ENCODE assay signal across 9 cellular contexts in the genomic region with DNA sequence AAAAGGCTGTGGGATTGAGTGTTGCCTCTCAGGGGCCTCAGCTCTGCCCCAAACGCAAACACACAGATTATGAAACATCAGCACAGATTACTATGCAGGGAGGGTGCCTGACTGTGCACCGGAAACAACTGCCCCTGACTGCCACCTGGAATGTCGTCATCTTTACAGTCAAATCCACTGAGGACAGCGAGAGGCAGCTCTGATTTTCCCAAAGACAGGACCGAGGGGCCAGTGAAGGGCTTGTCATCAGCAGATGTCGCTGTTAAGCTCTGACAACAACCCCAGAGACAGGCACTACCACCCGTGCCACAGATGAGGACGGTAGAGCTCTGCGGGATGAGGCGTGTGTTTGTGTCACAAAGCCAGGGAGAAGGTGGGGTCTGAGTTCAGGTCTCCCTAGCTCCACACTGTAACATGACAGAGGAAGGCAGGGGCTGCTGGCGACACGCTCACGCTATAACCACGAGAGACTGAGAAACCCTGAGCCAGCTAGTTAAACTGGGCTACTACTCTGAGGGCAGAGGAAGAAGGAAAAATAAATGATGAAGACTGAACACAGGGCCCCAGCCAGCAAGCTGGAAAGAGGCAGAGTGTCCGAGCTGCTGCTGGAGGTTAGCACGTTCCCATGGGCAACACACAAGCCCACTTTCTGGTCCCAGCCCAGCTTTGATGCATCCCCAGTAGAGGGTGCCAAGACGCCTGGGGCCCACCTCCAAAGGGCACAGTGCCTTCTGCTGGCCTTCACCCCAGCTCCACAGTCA. TPM values are rescaled to one million over a fixed set of nuclear protein-coding genes. Genes with fewer than 3 reads are reported as not detected.
A peak's percentile ranks its signal among the peaks of the same experiment; 100 is the strongest.
DNase-seq lines count a peak whose midpoint lies in the region; ATAC-seq and TF ChIP-seq lines count a peak whose summit lies in the region.
"Had no signal": no experiment of that assay in that cellular context is flagged by ENCODE, and none has a peak within 500 bp of the region (broad histone marks: within the 10 kb centered on the region; RNA-seq: fewer than 3 reads in every experiment).

No MANE protein-coding gene starts in this region.

- no peaks in the 10 kb centered on the region for H3K9me3 ChIP-seq in right atrium auricular region
- no peaks in the 10 kb centered on the region for H3K9me3 ChIP-seq in transverse colon

- ATAC-seq in Right ventricle myocardium superior (ENCODE audit: poor library complexity) (no peak), HG03442 (IDR thresholded peaks at IDR 0.05; ENCODE audit: unreplicated experiment) (no peak)
- ATAC-seq: CD8-positive, alpha-beta T cell had no signal

- H3K4me3 ChIP-seq in right atrium auricular region (no peak overlapping the region), transverse colon (no peak overlapping the region)

- TF ChIP-seq EP300 in transverse colon (IDR thresholded peaks at IDR 0.05; ENCODE audit: low read depth), result no peak

- no peaks in the 10 kb centered on the region for H3K36me3 ChIP-seq in right atrium auricular region
- no peaks in the 10 kb centered on the region for H3K36me3 ChIP-seq in transverse colon

- TF ChIP-seq POLR2A in transverse colon (IDR thresholded peaks at IDR 0.05), result no peak

- H3K27ac ChIP-seq in right atrium auricular region (no peak overlapping the region), transverse colon (no peak overlapping the region)

- intact Hi-C loops in Right ventricle myocardium superior (cut with DNase I), result no loop called here
- intact Hi-C loops in transverse colon (cut with DNase I; ENCODE audit: low total_unique reads), result no loop called here

- 60 to 61% methylated on average over 1 to 17 of the region's 17 CpGs for WGBS in transverse colon (ENCODE audit: low coverage in 1 of 2), 2 donors

- DNase-seq in right atrium auricular region (ENCODE audit: low spot score), result peak; percentile 47
- DNase-seq in Right ventricle myocardium superior, result no peak
- peak; percentile 72 for DNase-seq in SK-MEL-5 (ENCODE audit: low read depth, low spot score)
- peak; percentile 60 for DNase-seq in inferior parietal cortex (ENCODE audit: extremely low spot score)
- DNase-seq in NCI-H187 (lab: John Stamatoyannopoulos, UW), result no peak
- no peak for DNase-seq in GOT3 (lab: John Stamatoyannopoulos, UW)
- no peak for DNase-seq in transverse colon
- DNase-seq: CD8-positive, alpha-beta T cell had no signal

- TF ChIP-seq CTCF in right atrium auricular region (IDR thresholded peaks at IDR 0.05) (peak in 1 of 2 donors; percentile 18), transverse colon (IDR thresholded peaks at IDR 0.05) (no peak)

- H3K4me1 ChIP-seq in right atrium auricular region (no peaks in the 10 kb centered on the region), transverse colon (no peaks in the 10 kb centered on the region)

- in situ Hi-C loops in SK-MEL-5 (cut with HindIII; ENCODE audit: low pct_unique_long_range_greater_than_20kb, low sequenced_read_pairs) (no loop called here), transverse colon (cut with MboI; ENCODE audit: low pct_ligation_motif_present in 1 of 4, low pct_unique_long_range_greater_than_20kb in 1 of 4, low sequenced_read_pairs in 3 of 4) (no loop called here)

- H3K27me3 ChIP-seq in right atrium auricular region (no peaks in the 10 kb centered on the region), transverse colon (no peaks in the 10 kb centered on the region)

RNA-seq across cellular contexts. Expression of a gene that starts 47.0 kb away (rescaled TPM):
- total RNA-seq in right atrium auricular region (1 to 10 TPM; 1.9 to 2.8 TPM), Right ventricle myocardium superior (1.7 TPM), transverse colon (1 to 10 TPM in 2 of 4 donors, under 1 TPM in 2; 0.40 to 3.3 (median 1.3) TPM)
- total RNA-seq in SK-MEL-5 (2014; rRNA removed; shearing (Covaris generic)), result 8.6 and 8.8 TPM in 2 replicates
- polyA plus RNA-seq in SK-MEL-5 (2015; cell fraction: cytosol; rRNA removed), result 16.4 and 20.4 TPM in 2 replicates
- polyA plus RNA-seq in SK-MEL-5 (2015; cell fraction: nucleus; rRNA removed), result 8.1 and 10.0 TPM in 2 replicates

Comparison
In these comparisons a context has a peak if more than half of its experiments do, and no peak if none do; other contexts are left out.
1. DNase-seq: peak in right atrium auricular region (single experiment), SK-MEL-5 (single experiment) and inferior parietal cortex (single experiment); none in Right ventricle myocardium superior (single experiment), NCI-H187 (0 of 2), GOT3 (single experiment) and transverse colon (single experiment).